ENCODE assay signal across 11 cellular contexts in the genomic region with DNA sequence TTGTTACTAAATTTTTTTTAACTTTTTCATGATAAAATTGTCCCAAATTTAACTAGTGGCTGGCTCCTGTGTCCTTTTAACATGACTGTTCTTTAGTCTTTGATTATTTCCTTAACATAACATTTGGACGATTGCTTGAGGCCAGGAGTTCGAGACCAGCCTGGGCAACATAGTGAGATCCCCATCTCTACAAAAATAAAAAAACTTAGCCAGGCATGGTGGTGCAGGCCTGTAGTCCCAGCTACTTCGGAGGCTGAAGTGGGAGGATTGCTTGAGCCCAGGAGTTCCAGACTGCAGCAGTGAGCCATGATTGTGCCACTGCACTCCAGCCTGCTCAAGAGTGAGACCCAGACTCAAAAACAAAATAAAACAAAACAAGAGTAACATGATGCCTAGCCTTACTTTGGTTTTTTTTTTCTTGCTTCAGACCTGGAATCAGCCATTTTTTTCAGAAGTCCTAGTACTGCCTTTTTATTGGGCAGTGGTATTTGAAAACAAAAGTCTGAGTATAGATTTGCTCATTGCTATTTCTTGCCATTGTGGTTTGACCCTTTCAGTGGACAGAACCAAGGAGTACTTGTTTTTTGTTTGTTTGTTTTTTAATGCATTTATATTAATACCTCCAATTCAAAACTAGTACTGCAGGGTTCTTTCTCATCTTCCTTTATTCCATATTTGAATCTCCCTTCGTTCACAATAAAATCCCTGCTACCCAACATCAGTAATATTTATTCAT. TPM values are rescaled to one million over a fixed set of nuclear protein-coding genes. Genes with fewer than 3 reads are reported as not detected.
DNase-seq lines count a peak whose midpoint lies in the region; ATAC-seq and TF ChIP-seq lines count a peak whose summit lies in the region.
"Had no signal": no experiment of that assay in that cellular context is flagged by ENCODE, and none has a peak within 500 bp of the region (broad histone marks: within the 10 kb centered on the region; RNA-seq: fewer than 3 reads in every experiment).

No MANE protein-coding gene starts in this region.

- H3K9ac ChIP-seq in skeletal muscle tissue (ENCODE audit: low read depth in 1 of 3, low read length in 3 of 3) = peak overlapping the region in 1 of 3 donors; percentile 24

- WGBS in spleen, 5 donors = 84 to 91% (median 87%) methylated on average over 4 of the region's 4 CpGs

- intact Hi-C loops in activated CD4-positive, alpha-beta T cell treated with anti-CD3 and anti-CD28 coated beads, Interleukin-2, amount 10 ng/mL, durations not matched to agents 24 days and 14 days (cut with micrococcal nuclease) = no loop called here
- intact Hi-C loops in spleen (cut with DNase I; ENCODE audit: low total_unique reads) = no loop called here

- H3K27ac ChIP-seq in skeletal muscle tissue (ENCODE audit: low read depth, low read length) (no peak overlapping the region), spleen (no peak overlapping the region)
- H3K27ac ChIP-seq: C4-2B, epithelial cell of prostate, WERI-Rb-1 had no signal

- peaks cover 39% of the 10 kb centered on the region for H3K36me3 Mint-ChIP-seq in activated CD4-positive, alpha-beta T cell treated with anti-CD3 and anti-CD28 coated beads, Interleukin-2, amount 10 ng/mL, durations not matched to agents 24 days and 14 days (ENCODE audit: low read depth)

- peaks cover 3% of the 10 kb centered on the region for H3K9me3 Mint-ChIP-seq in activated CD4-positive, alpha-beta T cell treated with anti-CD3 and anti-CD28 coated beads, Interleukin-2, amount 10 ng/mL, durations not matched to agents 24 days and 14 days

- ATAC-seq in HG03135 (IDR thresholded peaks at IDR 0.05; ENCODE audit: unreplicated experiment) (no peak), HG02623 (IDR thresholded peaks at IDR 0.05; ENCODE audit: unreplicated experiment) (no peak)

- H3K27me3 Mint-ChIP-seq in activated CD4-positive, alpha-beta T cell treated with anti-CD3 and anti-CD28 coated beads, Interleukin-2, amount 10 ng/mL, durations not matched to agents 24 days and 14 days = no peaks in the 10 kb centered on the region

- no peak for TF ChIP-seq POLR2A in spleen (IDR thresholded peaks at IDR 0.05)

- peak overlapping the region; percentile 66 for H3K4me3 Mint-ChIP-seq in activated CD4-positive, alpha-beta T cell treated with anti-CD3 and anti-CD28 coated beads, Interleukin-2, amount 10 ng/mL, durations not matched to agents 24 days and 14 days

- no peaks in the 10 kb centered on the region for H3K9me3 ChIP-seq in skeletal muscle tissue (ENCODE audit: control insufficient read depth in 3 of 3, low read length in 3 of 3)
- peaks cover 0 to 41% (median 19%) of the 10 kb centered on the region in 8 donors for H3K9me3 ChIP-seq in spleen

- no peak for TF ChIP-seq CTCF in fibroblast of villous mesenchyme (IDR thresholded peaks at IDR 0.05; ENCODE audit: insufficient read depth, low read depth, low read length)
- TF ChIP-seq CTCF in spleen (IDR thresholded peaks at IDR 0.05 in 8 of 11, conservative IDR thresholded peaks at IDR 0.05 in 3 of 11) = no peak

- no peak for DNase-seq in activated CD4-positive, alpha-beta T cell treated with anti-CD3 and anti-CD28 coated beads, Interleukin-2, amount 10 ng/mL, durations not matched to agents 24 days and 14 days
- DNase-seq in activated CD4-positive, alpha-beta T cell treated with anti-CD3 and anti-CD28 coated beads, Interleukin-2, amount 50 U/mL, for 48 hours = no peak
- DNase-seq in RPMI7951 (ENCODE audit: low read depth) = peak; percentile 1
- peak; percentile 27 for DNase-seq in fibroblast of villous mesenchyme (ENCODE audit: low read depth)
- DNase-seq in spleen = no peak
- DNase-seq: WERI-Rb-1 had no signal

- peaks cover 64% of the 10 kb centered on the region for H3K4me1 Mint-ChIP-seq in activated CD4-positive, alpha-beta T cell treated with anti-CD3 and anti-CD28 coated beads, Interleukin-2, amount 10 ng/mL, durations not matched to agents 24 days and 14 days

- H3K4me3 ChIP-seq in fibroblast of villous mesenchyme (ENCODE audit: low read depth, low read length) (peak overlapping the region; percentile 37), skeletal muscle tissue (ENCODE audit: low read length in 3 of 3) (peak overlapping the region; percentile 33 to 55 (median 37)), spleen (peak overlapping the region in 4 of 8 donors; percentile 9 to 92 (median 46))

- no peak overlapping the region for H3K27ac Mint-ChIP-seq in activated CD4-positive, alpha-beta T cell treated with anti-CD3 and anti-CD28 coated beads, Interleukin-2, amount 10 ng/mL, durations not matched to agents 24 days and 14 days

- H3K4me1 ChIP-seq in skeletal muscle tissue (ENCODE audit: control insufficient read depth in 3 of 3, insufficient read depth in 3 of 3, low read length in 3 of 3) (peaks cover 20 to 29% (median 23%) of the 10 kb centered on the region in 3 donors), spleen (peaks cover 14 to 68% (median 63%) of the 10 kb centered on the region in 6 donors)

- no peaks in the 10 kb centered on the region for H3K27me3 ChIP-seq in skeletal muscle tissue (ENCODE audit: control insufficient read depth in 3 of 3, insufficient read depth in 3 of 3, low read length in 3 of 3)
- H3K27me3 ChIP-seq in spleen (replicated peaks in 1 of 7) = no peaks in the 10 kb centered on the region

- H3K36me3 ChIP-seq in skeletal muscle tissue (ENCODE audit: control insufficient read depth in 3 of 3, insufficient read depth in 3 of 3, low read length in 3 of 3) (peaks cover 0 to 3% (median 0%) of the 10 kb centered on the region in 3 donors), spleen (peaks cover 0 to 20% (median 0%) of the 10 kb centered on the region in 6 donors)

RNA-seq across cellular contexts. Expression of gene TOGARAM1, which starts 4.8 kb away (rescaled TPM):
- total RNA-seq in activated CD4-positive, alpha-beta T cell treated with anti-CD3 and anti-CD28 coated beads, Interleukin-2, amount 10 ng/mL, durations not matched to agents 24 days and 14 days = 7.6 and 7.9 TPM in 2 replicates
- 6.1 and 12.7 TPM in 2 replicates for total RNA-seq in RPMI7951 (2014; rRNA removed; shearing (Covaris generic))
- total RNA-seq in fibroblast of villous mesenchyme (15.1 and 22.5 TPM in 2 replicates), skeletal muscle tissue (42.3 TPM), spleen (10 to 100 TPM; 11.1 to 37.3 (median 20.1) TPM)
- polyA plus RNA-seq in spleen = 1 to 10 TPM; 3.1 to 4.1 (median 3.6) TPM

RNA-seq across cellular contexts. Expression of gene KLHL28, which starts 5.0 kb away (rescaled TPM):
- 14.7 and 14.9 TPM in 2 replicates for total RNA-seq in activated CD4-positive, alpha-beta T cell treated with anti-CD3 and anti-CD28 coated beads, Interleukin-2, amount 10 ng/mL, durations not matched to agents 24 days and 14 days
- total RNA-seq in RPMI7951 (2014; rRNA removed; shearing (Covaris generic)) = 6.7 and 9.0 TPM in 2 replicates
- total RNA-seq in fibroblast of villous mesenchyme (9.5 and 9.7 TPM in 2 replicates), skeletal muscle tissue (24.0 TPM), spleen (10 to 100 TPM; 10.9 to 21.5 (median 18.3) TPM)
- 1 to 10 TPM; 2.1 to 2.9 (median 2.9) TPM for polyA plus RNA-seq in spleen

Comparison
In these comparisons a context has a peak if more than half of its experiments do, and no peak if none do; other contexts are left out.
1. DNase-seq: peak in RPMI7951 (single experiment) and fibroblast of villous mesenchyme (single experiment); none in activated CD4-positive, alpha-beta T cell treated with anti-CD3 and anti-CD28 coated beads, Interleukin-2, amount 10 ng/mL, durations not matched to agents 24 days and 14 days (single experiment), activated CD4-positive, alpha-beta T cell treated with anti-CD3 and anti-CD28 coated beads, Interleukin-2, amount 50 U/mL, for 48 hours (0 of 2) and spleen (single experiment).